ENCODE assay signal across 8 cellular contexts in genomic region chr10:119206603-119207366, GRCh38. TPM values are rescaled to one million over a fixed set of nuclear protein-coding genes. Genes with fewer than 3 reads are reported as not detected.
DNase-seq lines count a peak whose midpoint lies in the region; ATAC-seq and TF ChIP-seq lines count a peak whose summit lies in the region.

No MANE protein-coding gene starts in this region.

- peaks cover 12 to 42% of the 10 kb centered on the region in 2 donors for H3K4me1 ChIP-seq in left lung

- H3K4me3 ChIP-seq in coronary artery = peak overlapping the region; percentile 94
- peak overlapping the region; percentile 91 to 94 for H3K4me3 ChIP-seq in left lung

- peak; percentile 78 for TF ChIP-seq CTCF in coronary artery (IDR thresholded peaks at IDR 0.05)
- peak; percentile 75 for TF ChIP-seq CTCF in left lung (IDR thresholded peaks at IDR 0.05)

- H3K9me3 ChIP-seq in left lung = no peaks in the 10 kb centered on the region

- intact Hi-C loops in left lung (cut with DNase I) = loop anchor here in 1 of 2 donors (10.0 kb wide), 3 partner anchors 78 to 238 kb away; no protein-coding TSS in a partner anchor

- peak; percentile 8 for DNase-seq in NCI-H1694 treated with DMSO at 0.1 percent for 48 hours (lab: John Stamatoyannopoulos, UW)
- DNase-seq in NCI-H1694 (lab: John Stamatoyannopoulos, UW) = no peak
- DNase-seq in NAMALWA (ENCODE audit: low spot score) = peak; percentile 79
- peak; percentile 72 to 74 for DNase-seq in activated CD4-positive, alpha-beta T cell treated with anti-CD3 and anti-CD28 coated beads for 4 hours
- DNase-seq in coronary artery (ENCODE audit: low spot score) = peak; percentile 82
- peak; percentile 66 to 92 for DNase-seq in left lung
- peak; percentile 76 to 78 for DNase-seq in stimulated activated CD4-positive, alpha-beta T cell treated with anti-CD3 and anti-CD28 coated beads, Interleukin-2, amount 100 ng/mL, for 24 hours

- no peaks in the 10 kb centered on the region for H3K36me3 ChIP-seq in left lung

- peak; percentile 56 for ATAC-seq in HG02571 (IDR thresholded peaks at IDR 0.05; ENCODE audit: unreplicated experiment)
- peak; percentile 73 for ATAC-seq in left lung

- peak overlapping the region; percentile 93 to 95 for H3K27ac ChIP-seq in coronary artery
- H3K27ac ChIP-seq in left lung = peak overlapping the region; percentile 94 to 97

- peaks cover 0 to 16% of the 10 kb centered on the region in 2 donors for H3K27me3 ChIP-seq in left lung

RNA-seq across cellular contexts. Expression of gene GRK5, which starts 0.6 kb away (rescaled TPM):
- 10 to 100 TPM; 34.6 to 39.2 TPM for total RNA-seq in left lung

RNA-seq across cellular contexts. Expression of gene PRDX3, which starts 28.2 kb away (rescaled TPM):
- total RNA-seq in left lung = 100 to 1,000 TPM; 122 to 123 TPM

RNA-seq across cellular contexts. Expression of gene SFXN4, which starts 41.3 kb away (rescaled TPM):
- 10 to 100 TPM; 13.2 to 23.1 TPM for total RNA-seq in left lung
